ENCODE assay signal across 29 cellular contexts in the genomic region with DNA sequence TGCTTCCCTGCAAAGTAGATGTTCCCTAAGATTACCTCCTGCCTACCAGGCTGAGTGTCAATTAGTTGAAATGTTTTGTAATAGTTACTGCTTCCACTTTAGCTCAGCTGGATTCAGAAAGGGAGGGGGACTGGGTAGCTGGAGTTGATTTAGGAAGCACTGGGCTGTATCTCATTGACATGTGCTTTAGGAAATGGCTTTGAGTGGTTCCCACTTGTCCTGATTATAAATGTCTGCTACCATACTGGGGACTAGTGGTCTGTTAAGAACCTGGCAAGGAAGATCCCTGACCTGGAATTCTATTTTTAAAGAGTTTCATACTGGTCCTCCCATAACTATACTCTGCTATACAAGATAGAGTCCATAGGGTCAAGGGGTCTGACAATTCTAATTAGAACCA.
"Had no signal": no experiment of that assay in that cellular context is flagged by ENCODE, and none has a peak within 500 bp of the region (broad histone marks: within the 10 kb centered on the region; RNA-seq: fewer than 3 reads in every experiment).

No MANE protein-coding gene starts in this region.

- ATAC-seq: activated CD8-positive, alpha-beta memory T cell treated with anti-CD3 and anti-CD28 coated beads, Interleukin-2, amount 10 ng/mL, durations not matched to agents 7 days and 5 days had no signal

- H3K9me3 ChIP-seq: SJSA1 had no signal

- H3K36me3 ChIP-seq: brain microvascular endothelial cell, SJSA1, WERI-Rb-1 had no signal

- H3K27ac ChIP-seq: brain microvascular endothelial cell, KMS-11, PC-9, SJSA1, WERI-Rb-1 had no signal

- H3K4me3 ChIP-seq: PC-9, SJSA1 had no signal

- H3K27me3 ChIP-seq: brain microvascular endothelial cell, SJSA1 had no signal

- DNase-seq: activated CD4-positive, alpha-beta memory T cell treated with anti-CD3 and anti-CD28 coated beads, Interleukin-2, amount 10 ng/mL, durations not matched to agents 7 days and 5 days; activated CD4-positive, alpha-beta T cell treated with anti-CD3 and anti-CD28 coated beads for 1 hour; activated CD4-positive, alpha-beta T cell treated with anti-CD3 and anti-CD28 coated beads for 48 hours; activated CD4-positive, CD25-positive, alpha-beta regulatory T cell; activated CD8-positive, alpha-beta memory T cell treated with anti-CD3 and anti-CD28 coated beads for 24 hours; activated CD8-positive, alpha-beta memory T cell treated with anti-CD3 and anti-CD28 coated beads, Interleukin-2, amount 10 ng/mL, durations not matched to agents 7 days and 5 days; activated CD8-positive, alpha-beta memory T cell treated with anti-CD3 and anti-CD28 coated beads, Interleukin-2, amount 50 U/mL, for 48 hours; activated effector memory CD4-positive, alpha-beta T cell treated with Interleukin-2 at 50 U/mL for 16 hours; activated naive CD4-positive, alpha-beta T cell treated with anti-CD3 and anti-CD28 coated beads, Interleukin-2, amount 10 ng/mL, durations not matched to agents 7 days and 5 days; activated T-cell treated with anti-CD3 and anti-CD28 coated beads, Interleukin-2, amount 50 U/mL, for 48 hours; amniotic stem cell; aorta; brain microvascular endothelial cell; MM.1S; MV-4-11; NCI-H1092; NCI-H1436 treated with DMSO at 0.1 percent for 48 hours; NCI-H1694 treated with DMSO at 0.1 percent for 48 hours; NCI-H2029; NCI-H2171 treated with DMSO at 0.1 percent for 48 hours; NCI-H345; NCI-H524 treated with DMSO at 0.1 percent for 48 hours; PC-9; SHP77 treated with DMSO at 0.1 percent for 48 hours; SW 1271; T1000; WERI-Rb-1 had no signal

- H3K4me1 ChIP-seq: SJSA1 had no signal
